ENCODE assay signal across 16 cellular contexts in genomic region chr1:61005572-61006386, GRCh38.
DNase-seq lines count a peak whose midpoint lies in the region; ATAC-seq and TF ChIP-seq lines count a peak whose summit lies in the region.
"Had no signal": no experiment of that assay in that cellular context is flagged by ENCODE, and none has a peak within 500 bp of the region (broad histone marks: within the 10 kb centered on the region; RNA-seq: fewer than 3 reads in every experiment).

No MANE protein-coding gene starts in this region.

- H3K36me3 Mint-ChIP-seq in H9 (ENCODE audit: insufficient read depth in 1 of 3, low read depth in 3 of 3) (no peaks in the 10 kb centered on the region), nephron progenitor cell (ENCODE audit: low read depth) (no peaks in the 10 kb centered on the region)
- H3K36me3 Mint-ChIP-seq: activated CD8-positive, alpha-beta memory T cell treated with anti-CD3 and anti-CD28 coated beads, Interleukin-2, amount 10 ng/mL, durations not matched to agents 7 days and 5 days had no signal

- no peak overlapping the region for H2BK20ac ChIP-seq in H9 (ENCODE audit: low read depth, low read length, poor library complexity, severe bottlenecking)

- H3K4me1 ChIP-seq in H9 (ENCODE audit: insufficient read depth, low read length), result peaks cover 13% of the 10 kb centered on the region
- H3K4me1 ChIP-seq: gastrocnemius medialis had no signal

- peaks cover 8% of the 10 kb centered on the region for H3K27me3 Mint-ChIP-seq in H9 (ENCODE audit: low read depth)
- H3K27me3 Mint-ChIP-seq in nephron progenitor cell (ENCODE audit: low read depth, poor library complexity), result peaks cover 17% of the 10 kb centered on the region

- H3K9me3 Mint-ChIP-seq in H9 (no peaks in the 10 kb centered on the region), nephron progenitor cell (no peaks in the 10 kb centered on the region)
- H3K9me3 Mint-ChIP-seq: activated naive CD4-positive, alpha-beta T cell treated with anti-CD3 and anti-CD28 coated beads for 36 hours had no signal

- DNase-seq in H9 (peak; percentile 81), SK-N-DZ (ENCODE audit: low spot score) (peak; percentile 16), iPS DF 19.7 (ENCODE audit: low read depth, low spot score) (peak; percentile 84), nephron progenitor cell (peak; percentile 45)
- DNase-seq in activated naive CD4-positive, alpha-beta T cell treated with Interleukin-2 at 50 U/mL for 16 hours, result no peak
- DNase-seq: activated CD4-positive, CD25-positive, alpha-beta regulatory T cell treated with anti-CD3 and anti-CD28 coated beads, Interleukin-2, amount 50 U/mL, for 72 hours; activated CD8-positive, alpha-beta memory T cell treated with anti-CD3 and anti-CD28 coated beads, Interleukin-2, amount 10 ng/mL, durations not matched to agents 7 days and 5 days; activated naive CD4-positive, alpha-beta T cell treated with anti-CD3 and anti-CD28 coated beads for 36 hours; cortex of kidney; gastrocnemius medialis; kidney glomerular epithelial cell; NCI-H2081 treated with DMSO at 0.1 percent for 48 hours; SIG-M5 had no signal

- no peak overlapping the region for H3K14ac ChIP-seq in H9 (ENCODE audit: insufficient read depth, low read length)

- TF ChIP-seq CTCF in H9 (conservative IDR thresholded peaks at IDR 0.05) (no peak), nephron progenitor cell (IDR thresholded peaks at IDR 0.05) (no peak)

- H4K20me1 ChIP-seq in H9 (ENCODE audit: control insufficient read depth, insufficient read depth, insufficient read length), result no peaks in the 10 kb centered on the region

- no peak overlapping the region for H3K56ac ChIP-seq in H9 (ENCODE audit: insufficient read length, low read depth, low read length)

- no peak overlapping the region for H4K5ac ChIP-seq in H9 (ENCODE audit: insufficient read length, low read depth, low read length)

- no peak overlapping the region for H2AFZ ChIP-seq in H9 (ENCODE audit: low read length)

- no peak overlapping the region for H2AK5ac ChIP-seq in H9 (ENCODE audit: insufficient read length, low read length)

- peak overlapping the region; percentile 5 for H3K27ac ChIP-seq in H9 (ENCODE audit: insufficient read length, low read depth, low read length)
- H3K27ac ChIP-seq: epithelial cell of prostate, gastrocnemius medialis had no signal

- no peaks in the 10 kb centered on the region for H3K79me2 ChIP-seq in H9 (ENCODE audit: insufficient read depth, low read length)

- H3K18ac ChIP-seq in H9 (ENCODE audit: insufficient read length, low read depth, low read length), result no peak overlapping the region

- H2BK5ac ChIP-seq in H9 (ENCODE audit: insufficient read length, low read length), result no peak overlapping the region

- no peak overlapping the region for H2BK12ac ChIP-seq in H9 (ENCODE audit: insufficient read length, low read depth, low read length)

- H3K9ac ChIP-seq in H9 (ENCODE audit: extremely low read depth, insufficient read length, low read length), result no peak overlapping the region

- H3K79me1 ChIP-seq in H9 (ENCODE audit: insufficient read depth, low read depth, low read length, poor library complexity, severe bottlenecking), result no peaks in the 10 kb centered on the region

- whole genome bisulfite sequencing in H9 (ENCODE audit: extremely low coverage, insufficient read length, low lambda C conversion rate), result no CpG with 5 or more reads among the region's 8 CpGs

- no peaks in the 10 kb centered on the region for H3K27me3 ChIP-seq in H9 (ENCODE audit: insufficient read depth, low read length)
- H3K27me3 ChIP-seq: gastrocnemius medialis had no signal

- peak overlapping the region; percentile 29 to 69 for H3K4me3 Mint-ChIP-seq in H9
- H3K4me3 Mint-ChIP-seq in nephron progenitor cell, result no peak overlapping the region
- H3K4me3 Mint-ChIP-seq: activated CD8-positive, alpha-beta memory T cell treated with anti-CD3 and anti-CD28 coated beads, Interleukin-2, amount 10 ng/mL, durations not matched to agents 7 days and 5 days; activated naive CD4-positive, alpha-beta T cell treated with anti-CD3 and anti-CD28 coated beads for 36 hours had no signal

- no peak overlapping the region for H3K4ac ChIP-seq in H9 (ENCODE audit: low read depth, low read length)

- no peak overlapping the region for H4K8ac ChIP-seq in H9 (replicated peaks; ENCODE audit: insufficient read length, low read depth, low read length)

- H3K23me2 ChIP-seq in H9 (ENCODE audit: insufficient read length, low read depth, low read length, poor library complexity, severe bottlenecking), result no peaks in the 10 kb centered on the region

- no peaks in the 10 kb centered on the region for H3K9me3 ChIP-seq in H9 (ENCODE audit: control insufficient read depth, low read depth, low read length)
- H3K9me3 ChIP-seq: gastrocnemius medialis had no signal

- no peak overlapping the region for H2BK15ac ChIP-seq in H9 (ENCODE audit: low read depth, low read length)

- peak overlapping the region; percentile 42 for H3K4me2 ChIP-seq in H9 (ENCODE audit: insufficient read depth, insufficient read length, low read length)

- H3K23ac ChIP-seq in H9 (ENCODE audit: insufficient read length, low read depth, low read length), result no peak overlapping the region

- peak overlapping the region; percentile 48 to 81 (median 63); a peak in 5 of 7 replicates for H3K27ac Mint-ChIP-seq in H9
- no peak overlapping the region for H3K27ac Mint-ChIP-seq in nephron progenitor cell
- H3K27ac Mint-ChIP-seq: activated CD8-positive, alpha-beta memory T cell treated with anti-CD3 and anti-CD28 coated beads, Interleukin-2, amount 10 ng/mL, durations not matched to agents 7 days and 5 days; activated naive CD4-positive, alpha-beta T cell treated with anti-CD3 and anti-CD28 coated beads for 36 hours had no signal

- no peak overlapping the region for H2BK120ac ChIP-seq in H9 (ENCODE audit: low read depth, low read length, poor library complexity, severe bottlenecking)

- H3K4me1 Mint-ChIP-seq in H9 (peaks cover 49 to 55% of the 10 kb centered on the region in 2 experiments), nephron progenitor cell (peaks cover 20% of the 10 kb centered on the region)

- H4K91ac ChIP-seq in H9 (ENCODE audit: insufficient read length, low read depth, low read length), result no peak overlapping the region

- ATAC-seq in GM21825 (IDR thresholded peaks at IDR 0.05; ENCODE audit: unreplicated experiment) (no peak), GM21737 (IDR thresholded peaks at IDR 0.05; ENCODE audit: unreplicated experiment) (no peak)
- ATAC-seq: activated CD8-positive, alpha-beta memory T cell treated with anti-CD3 and anti-CD28 coated beads, Interleukin-2, amount 10 ng/mL, durations not matched to agents 7 days and 5 days; gastrocnemius medialis had no signal

- H3T11ph ChIP-seq in H9 (ENCODE audit: low read length), result no peak overlapping the region
